1 cellular context compared by ENCODE assay signal in the genomic region with DNA sequence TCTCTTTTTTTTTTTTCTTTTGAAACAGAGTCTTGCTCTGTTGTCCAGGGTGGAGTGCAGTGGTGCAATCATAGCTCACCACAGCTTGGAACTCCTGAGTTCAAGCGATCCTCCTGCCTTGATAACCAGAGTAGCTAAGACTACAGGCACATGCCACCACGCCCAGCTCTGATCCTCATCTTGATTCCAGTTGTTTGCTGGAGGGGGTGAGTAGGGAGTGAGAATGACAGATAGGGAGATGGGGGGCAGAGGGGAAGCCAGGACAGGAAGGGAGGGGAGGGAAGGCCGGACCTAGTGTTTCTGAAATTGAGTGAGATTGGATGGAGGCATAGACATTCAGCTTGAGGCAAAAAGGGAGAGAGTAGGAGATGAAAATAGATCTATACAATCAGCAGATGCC.
TF ChIP-seq lines count a peak whose summit lies in the region.

No MANE protein-coding gene starts in this region.

TF ChIP-seq in H1, 55 proteins besides CTCF, POLR2A, EP300 and RAD21 (continued from another document):
- no peak for TF ChIP-seq SP1 (IDR thresholded peaks at IDR 0.05; ENCODE audit: low read depth, low read length)
- TF ChIP-seq ASH2L (IDR thresholded peaks at IDR 0.05; ENCODE audit: low read length): no peak
- no peak for TF ChIP-seq GABPA (IDR thresholded peaks at IDR 0.05; ENCODE audit: borderline replicate concordance, insufficient read depth, low read length)
- TF ChIP-seq RFX5 (IDR thresholded peaks at IDR 0.05; ENCODE audit: borderline replicate concordance, low read depth, low read length): no peak
